8 cellular contexts compared by ENCODE assay signal in genomic region chr19:11798391-11799296, GRCh38. TPM values are rescaled to one million over a fixed set of nuclear protein-coding genes. Genes with fewer than 3 reads are reported as not detected.
DNase-seq lines count a peak whose midpoint lies in the region; ATAC-seq lines count a peak whose summit lies in the region.

TSS of gene ZNF491 (plus strand) at chr19:11798523. CDS start at chr19:11805954, 7,431 bp downstream.

- peaks cover 6% of the 10 kb centered on the region for H3K9me3 Mint-ChIP-seq in activated naive CD4-positive, alpha-beta T cell treated with anti-CD3 and anti-CD28 coated beads for 36 hours

- CTCF ChIA-PET in activated naive CD4-positive, alpha-beta T cell treated with anti-CD3 and anti-CD28 coated beads for 36 hours (lab: Charles Lee) = interaction anchor here (0.6 to 3.0 kb wide), 31 partner anchors 11 to 346 kb away, joined by 3 to 40 read pairs (median 5); partner anchors contain the start of genes ZNF20, ZNF439, ZNF440 and ZNF700

- intact Hi-C loops in activated naive CD4-positive, alpha-beta T cell treated with anti-CD3 and anti-CD28 coated beads for 36 hours (cut with micrococcal nuclease) = loop anchor here (1.0 to 2.0 kb wide), 6 partner anchors 32 to 342 kb away; partner anchors contain the start of genes ZNF20, ZNF439 and ZNF441

- H3K27me3 ChIP-seq in SJSA1 (replicated peaks) = no peaks in the 10 kb centered on the region

- DNase-seq in DMS53 treated with DMSO at 0.1 percent for 48 hours (lab: John Stamatoyannopoulos, UW; ENCODE audit: unreplicated experiment) (peak; percentile 79), LoVo (ENCODE audit: low spot score) (peak; percentile 59), SJSA1 (ENCODE audit: low read depth in 1 of 2, low spot score in 2 of 2) (peak; percentile 23 to 55), globus pallidus (ENCODE audit: low spot score) (peak; percentile 94), nucleus accumbens (lab: John Stamatoyannopoulos, UW) (peak in 55 of 56 donors; percentile 57 to 97 (median 88)), substantia nigra (lab: John Stamatoyannopoulos, UW) (peak; percentile 61 to 97 (median 89))
- peak; percentile 95 for DNase-seq in activated naive CD4-positive, alpha-beta T cell treated with anti-CD3 and anti-CD28 coated beads for 36 hours

- H3K9me3 ChIP-seq in SJSA1 (replicated peaks) = peaks cover 9% of the 10 kb centered on the region

- H3K4me1 ChIP-seq in SJSA1 (replicated peaks) = no peaks in the 10 kb centered on the region

- peaks cover 12% of the 10 kb centered on the region for H3K4me1 Mint-ChIP-seq in activated naive CD4-positive, alpha-beta T cell treated with anti-CD3 and anti-CD28 coated beads for 36 hours (ENCODE audit: low read depth)

- H3K4me3 Mint-ChIP-seq in activated naive CD4-positive, alpha-beta T cell treated with anti-CD3 and anti-CD28 coated beads for 36 hours = peak within 1 kb of the TSS; percentile 84

- ATAC-seq in GM21717 (IDR thresholded peaks at IDR 0.05; ENCODE audit: unreplicated experiment) = peak; percentile 89

- peaks cover 6% of the 10 kb centered on the region for H3K36me3 Mint-ChIP-seq in activated naive CD4-positive, alpha-beta T cell treated with anti-CD3 and anti-CD28 coated beads for 36 hours (ENCODE audit: low read depth)

- H3K27me3 Mint-ChIP-seq in activated naive CD4-positive, alpha-beta T cell treated with anti-CD3 and anti-CD28 coated beads for 36 hours (ENCODE audit: low read depth) = peaks cover 2% of the 10 kb centered on the region

- no peaks in the 10 kb centered on the region for H3K36me3 ChIP-seq in SJSA1

- H3K27ac Mint-ChIP-seq in activated naive CD4-positive, alpha-beta T cell treated with anti-CD3 and anti-CD28 coated beads for 36 hours = peak within 1 kb of the TSS; percentile 67

- H3K27ac ChIP-seq in SJSA1 = no peak within 1 kb of the TSS
- peak within 1 kb of the TSS; percentile 84 for H3K27ac ChIP-seq in substantia nigra (ENCODE audit: low read depth, low read length, poor library complexity, severe bottlenecking)

- H3K4me3 ChIP-seq in SJSA1 = peak within 1 kb of the TSS; percentile 38

RNA-seq across cellular contexts. Expression of gene ZNF491, which starts in this region (rescaled TPM):
- 0.39 TPM in 1 of 2 replicates, not detected in the other for total RNA-seq in SJSA1 (2014; rRNA removed; shearing (Covaris generic))
- 1 to 10 TPM in 1 of 2 experiments, under 1 TPM in 1; 0.35 to 1.2 TPM for total RNA-seq in activated naive CD4-positive, alpha-beta T cell treated with anti-CD3 and anti-CD28 coated beads for 36 hours

Comparison
In these comparisons a context has a peak if more than half of its experiments do, and no peak if none do; other contexts are left out.
1. Peak in DNase-seq and H3K4me3 ChIP-seq in SJSA1; RNA of the gene not detected or under 1 TPM.
2. DNase-seq: peak in every context shown above with its lines; median percentile 95 in activated naive CD4-positive, alpha-beta T cell treated with anti-CD3 and anti-CD28 coated beads for 36 hours; 94 in globus pallidus; 89 in substantia nigra; 88 in nucleus accumbens; 79 in DMS53 treated with DMSO at 0.1 percent for 48 hours; 59 in LoVo; 39 in SJSA1.